In the genomic region with DNA sequence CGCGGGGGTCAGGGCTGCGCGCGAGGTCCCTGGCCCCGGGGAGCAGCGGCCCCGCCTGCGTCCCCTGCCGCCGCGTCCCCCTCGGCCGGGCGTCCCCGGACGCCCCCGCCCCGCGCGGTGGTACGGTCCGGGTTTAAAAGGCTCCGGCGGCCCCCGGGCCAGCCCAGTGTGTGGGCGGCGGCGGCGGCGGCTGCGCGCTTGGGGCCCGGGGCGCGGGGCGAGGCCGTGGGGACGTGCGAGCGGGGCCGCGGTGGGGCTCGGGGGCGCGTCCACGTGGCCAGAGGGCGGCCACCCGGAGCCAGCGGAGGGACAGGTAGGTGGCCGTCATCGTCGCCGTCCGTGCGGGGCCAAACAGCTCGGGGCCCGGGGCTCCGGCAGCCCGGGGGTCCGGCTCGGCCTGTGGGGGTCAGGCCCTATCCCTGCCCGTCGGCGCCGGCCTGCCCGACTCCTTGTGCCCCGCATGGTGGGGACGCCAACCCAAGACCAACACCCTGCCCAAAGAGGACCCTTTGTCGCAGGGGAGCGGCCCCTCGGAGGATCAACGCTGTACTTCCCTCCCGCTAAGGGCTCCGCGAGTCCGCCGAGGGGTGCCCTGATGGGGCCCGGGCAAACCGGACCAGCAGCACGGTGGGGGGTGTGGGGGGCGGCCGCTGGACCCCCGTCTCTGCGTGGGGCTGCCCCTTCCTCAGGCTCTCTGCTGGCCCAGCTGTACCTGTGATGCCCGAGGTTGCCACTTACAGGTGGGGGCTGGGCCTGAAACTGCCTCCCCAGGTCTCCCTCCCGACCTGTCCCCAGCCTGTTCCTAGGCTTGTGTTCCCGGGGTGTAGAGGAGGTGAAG, we compare ENCODE assay signal across 8 cellular contexts. TPM values are rescaled to one million over a fixed set of nuclear protein-coding genes. Genes with fewer than 3 reads are reported as not detected.
DNase-seq lines count a peak whose midpoint lies in the region; ATAC-seq and TF ChIP-seq lines count a peak whose summit lies in the region.

A gene (plus strand): TSS at position 166 of the 838 bp plus-strand sequence. CDS start 1,903 bp downstream, outside the sequence.

- H3K9ac ChIP-seq in BLaER1 (peak within 1 kb of the TSS; percentile 87), HUES48 (ENCODE audit: low read depth, low read length) (no peak within 1 kb of the TSS)

- H3K9me3 ChIP-seq in BLaER1 = 0 out of 2 replicates have a peak, but pooled peaks cover 12% of the 10 kb centered on the region
- H3K9me3 ChIP-seq in HUES48 (ENCODE audit: control insufficient read depth, insufficient read depth, low read length) = peaks cover 31% of the 10 kb centered on the region
- H3K9me3 ChIP-seq in lower lobe of right lung = no peaks in the 10 kb centered on the region

- H4K20me1 ChIP-seq in BLaER1 = peaks cover 45% of the 10 kb centered on the region

- peak; percentile 35 to 46 for DNase-seq in activated CD4-positive, alpha-beta T cell treated with anti-CD3 and anti-CD28 coated beads for 24 hours (ENCODE audit: low read depth in 2 of 2)
- DNase-seq in dermis blood vessel endothelial cell (peak; percentile 42), lower lobe of right lung (peak; percentile 60), NCI-H2171 (lab: John Stamatoyannopoulos, UW) (no peak)
- DNase-seq in stimulated activated CD4-positive, alpha-beta T cell treated with anti-CD3 and anti-CD28 coated beads, TNF-alpha, amount 100 ng/mL, for 48 hours (ENCODE audit: low read depth in 3 of 3) = peak in 2 of 3 donors; percentile 37 to 42

- H3K4me1 ChIP-seq in BLaER1 (peaks cover 16% of the 10 kb centered on the region), HUES48 (ENCODE audit: control insufficient read depth, insufficient read depth, low read length) (no peaks in the 10 kb centered on the region), lower lobe of right lung (no peaks in the 10 kb centered on the region)

- H3K36me3 ChIP-seq in BLaER1 = peaks cover 32% of the 10 kb centered on the region
- H3K36me3 ChIP-seq in HUES48 (ENCODE audit: control insufficient read depth, insufficient read depth, low read length) = peaks cover 19% of the 10 kb centered on the region; the same call in 1 of the 2 replicates
- peaks cover 10% of the 10 kb centered on the region for H3K36me3 ChIP-seq in lower lobe of right lung

- peak within 1 kb of the TSS; percentile 92 for H3K27ac ChIP-seq in BLaER1
- H3K27ac ChIP-seq in HUES48 (ENCODE audit: low read depth, low read length) = no peak within 1 kb of the TSS
- H3K27ac ChIP-seq in lower lobe of right lung = peak within 1 kb of the TSS; percentile 56

- intact Hi-C loops in lower lobe of right lung (cut with DNase I) = no loop called here

- H3K27me3 ChIP-seq in BLaER1 = peaks cover 5% of the 10 kb centered on the region; the same call in 1 of the 2 replicates
- H3K27me3 ChIP-seq in HUES48 (ENCODE audit: control insufficient read depth, insufficient read depth, low read length) = no peaks in the 10 kb centered on the region
- H3K27me3 ChIP-seq in lower lobe of right lung (ENCODE audit: low read depth) = no peaks in the 10 kb centered on the region

- no peak for TF ChIP-seq CTCF in lower lobe of right lung (IDR thresholded peaks at IDR 0.05)

- ATAC-seq in GM19452 (IDR thresholded peaks at IDR 0.05; ENCODE audit: unreplicated experiment) (peak; percentile 59), lower lobe of right lung (peak; percentile 79 to 88)

- H3K4me3 ChIP-seq in BLaER1 (peak within 1 kb of the TSS; percentile 79), HUES48 (ENCODE audit: low read depth, low read length) (peak within 1 kb of the TSS; percentile 60), lower lobe of right lung (peak within 1 kb of the TSS; percentile 68)

- H3K4me2 ChIP-seq in BLaER1 = peak within 1 kb of the TSS; percentile 87

RNA-seq across cellular contexts. Expression of the gene that starts here (rescaled TPM):
- total RNA-seq in dermis blood vessel endothelial cell (6.6 and 9.0 TPM in 2 replicates), lower lobe of right lung (49.0 TPM)
